ENCODE assay signal across 18 cellular contexts in genomic region chr7:100606313-100606712, GRCh38. TPM values are rescaled to one million over a fixed set of nuclear protein-coding genes. Genes with fewer than 3 reads are reported as not detected.
A peak's percentile ranks its signal among the peaks of the same experiment; 100 is the strongest.
DNase-seq lines count a peak whose midpoint lies in the region; ATAC-seq, FAIRE-seq and TF ChIP-seq lines count a peak whose summit lies in the region.
"Had no signal": no experiment of that assay in that cellular context is flagged by ENCODE, and none has a peak within 500 bp of the region (broad histone marks: within the 10 kb centered on the region; RNA-seq: fewer than 3 reads in every experiment).

No MANE protein-coding gene starts in this region.

- no peak overlapping the region for H3K27ac ChIP-seq in H1 (ENCODE audit: low read depth, low read length)
- H3K27ac ChIP-seq in parathyroid adenoma: no peak overlapping the region
- H3K27ac ChIP-seq: C4-2B, lower lobe of right lung, SJCRH30 had no signal

- 0 out of 2 replicates have a peak overlapping the region, but pooled peaks have one; percentile 24 for H2BK5ac ChIP-seq in H1 (ENCODE audit: low read depth, low read length)

- H3K4me2 ChIP-seq in H1 (ENCODE audit: insufficient read depth in 1 of 2, low read depth in 2 of 2, low read length in 2 of 2) (peak overlapping the region; percentile 98), parathyroid adenoma (ENCODE audit: low read length) (peak overlapping the region; percentile 77)

- H3K56ac ChIP-seq in H1 (replicated peaks; ENCODE audit: insufficient read length, low read depth, low read length): no peak overlapping the region

- peaks cover 0 to 3% of the 10 kb centered on the region in 2 experiments; a peak in 1 of 4 replicates for H3K79me2 ChIP-seq in H1 (ENCODE audit: control insufficient read depth in 1 of 2, insufficient read depth in 2 of 2, low read length in 2 of 2)
- no peaks in the 10 kb centered on the region for H3K79me2 ChIP-seq in parathyroid adenoma

- POLR2A ChIA-PET in activated CD4-positive, alpha-beta memory T cell treated with anti-CD3 and anti-CD28 coated beads, Interleukin-2, amount 10 ng/mL, durations not matched to agents 7 days and 5 days (lab: Charles Lee): interaction anchor here (1.7 to 7.9 kb wide), 6 partner anchors 8 to 99 kb away, joined by 4 to 89 read pairs (median 12); partner anchors contain the start of genes FBXO24, LRCH4 and POP7
- POLR2A ChIA-PET in activated CD4-positive, alpha-beta memory T cell treated with anti-CD3 and anti-CD28 coated beads for 36 hours (lab: Charles Lee): interaction anchor here (1.4 kb wide), 1 partner anchor 20 kb away, joined by 5 read pairs; the partner anchor contains the start of genes FBXO24 and LRCH4
- POLR2A ChIA-PET in H1 (lab: Charles Lee; ENCODE audit: partially characterized antibody): interaction anchor here (0.7 to 8.9 kb wide), 8 partner anchors 14 to 177 kb away, joined by 3 to 172 read pairs (median 4); partner anchors contain the start of genes FBXO24, GIGYF1, LRCH4 and ZCWPW1

- 0 out of 2 replicates have a peak overlapping the region, but pooled peaks have one; percentile 31 for H2BK15ac ChIP-seq in H1 (ENCODE audit: low read length)

- no peak for FAIRE-seq in H1 (lab: Jason Lieb, UNC)
- FAIRE-seq in GM12891 (lab: Jason Lieb, UNC): no peak

- DNase-seq in activated CD4-positive, alpha-beta memory T cell treated with anti-CD3 and anti-CD28 coated beads, Interleukin-2, amount 10 ng/mL, durations not matched to agents 7 days and 5 days: no peak
- DNase-seq in activated CD4-positive, alpha-beta memory T cell treated with anti-CD3 and anti-CD28 coated beads for 36 hours: no peak
- peak; percentile 25 for DNase-seq in H7
- no peak for DNase-seq in H1 (ENCODE audit: low read depth in 1 of 2, low spot score in 2 of 2)
- no peak for DNase-seq in GM12891 (ENCODE audit: insufficient read length, low spot score)
- no peak for DNase-seq in NCI-H1417 (lab: John Stamatoyannopoulos, UW)
- DNase-seq: GF-D8, MM.1S, NCI-H1694 treated with DMSO at 0.1 percent for 48 hours, SJCRH30 had no signal

- no peak for TF ChIP-seq RAD21 in H1 (IDR thresholded peaks at IDR 0.05 in 1 of 2, conservative IDR thresholded peaks at IDR 0.05 in 1 of 2; ENCODE audit: low read depth in 2 of 2, low read length in 2 of 2)

- no peak overlapping the region; the same call in 1 of the 2 replicates for H3K18ac ChIP-seq in H1 (ENCODE audit: extremely low read depth, low read length)

- no peak overlapping the region for H3K14ac ChIP-seq in H1 (ENCODE audit: insufficient read length)

- peaks cover 25% of the 10 kb centered on the region for H3K23me2 ChIP-seq in H1 (ENCODE audit: low read depth, low read length)

- TF ChIP-seq POLR2A in H1 (IDR thresholded peaks at IDR 0.05; ENCODE audit: control extremely low read depth in 1 of 2, low read depth in 2 of 2, low read length in 2 of 2): no peak
- TF ChIP-seq POLR2A in GM12891 (IDR thresholded peaks at IDR 0.05; ENCODE audit: low read depth, low read length): no peak

- H3K36me3 ChIP-seq in H7 (replicated peaks; ENCODE audit: control insufficient read depth, insufficient read depth, low read length): peaks cover 2% of the 10 kb centered on the region
- peaks cover 0 to 7% (median under 1%) of the 10 kb centered on the region in 4 experiments; a peak in 3 of 8 replicates for H3K36me3 ChIP-seq in H1 (ENCODE audit: control insufficient read depth in 2 of 4, insufficient read depth in 4 of 4, low read length in 3 of 4)
- H3K36me3 ChIP-seq in parathyroid adenoma (ENCODE audit: control insufficient read depth, insufficient read depth, low read length): no peaks in the 10 kb centered on the region
- H3K36me3 ChIP-seq: heart left ventricle, lower lobe of right lung, SJCRH30 had no signal

- H3K9ac ChIP-seq in H1 (replicated peaks in 1 of 4; ENCODE audit: extremely low read depth in 1 of 4, low read depth in 3 of 4, low read length in 3 of 4): no peak overlapping the region; a peak in 1 of 7 replicates
- H3K9ac ChIP-seq in parathyroid adenoma: no peak overlapping the region

- H2BK12ac ChIP-seq in H1 (ENCODE audit: low read depth, low read length): peak overlapping the region; percentile 27; the same call in 1 of the 2 replicates

- no peak overlapping the region for H2BK20ac ChIP-seq in H1 (ENCODE audit: low read length)

- CTCF ChIA-PET in activated CD4-positive, alpha-beta memory T cell treated with anti-CD3 and anti-CD28 coated beads, Interleukin-2, amount 10 ng/mL, durations not matched to agents 7 days and 5 days (lab: Charles Lee): interaction anchor here (0.9 to 2.3 kb wide), 7 partner anchors 18 to 99 kb away, joined by 3 to 17 read pairs (median 8); partner anchors contain the start of genes FBXO24, LRCH4 and POP7
- CTCF ChIA-PET in activated CD4-positive, alpha-beta memory T cell treated with anti-CD3 and anti-CD28 coated beads for 36 hours (lab: Charles Lee): interaction anchor here (2.2 kb wide), 1 partner anchor 99 kb away, joined by 9 read pairs; the partner anchor contains the start of gene POP7
- CTCF ChIA-PET in H1 (lab: Charles Lee; ENCODE audit: partially characterized antibody): interaction anchor here (0.8 to 5.4 kb wide), 12 partner anchors 21 to 207 kb away, joined by 3 to 39 read pairs (median 4); partner anchors contain the start of genes FBXO24, GIGYF1 and LRCH4

- H4K5ac ChIP-seq in H1 (ENCODE audit: insufficient read length, low read depth, low read length): no peak overlapping the region

- H2BK120ac ChIP-seq in H1 (replicated peaks; ENCODE audit: low read depth, low read length): no peak overlapping the region

- H3K4me1 ChIP-seq in H1 (replicated peaks in 1 of 4; ENCODE audit: control insufficient read depth in 3 of 4, insufficient read depth in 4 of 4, low read length in 3 of 4) (peaks cover 0 to 25% (median 17%) of the 10 kb centered on the region in 4 experiments; a peak in 6 of 7 replicates), parathyroid adenoma (no peaks in the 10 kb centered on the region)

- 0 out of 2 replicates have a peak, but pooled peaks cover 2% of the 10 kb centered on the region for H3K79me1 ChIP-seq in H1 (ENCODE audit: low read depth, low read length)

- no peak overlapping the region for H3K27ac Mint-ChIP-seq in activated CD4-positive, alpha-beta memory T cell treated with anti-CD3 and anti-CD28 coated beads, Interleukin-2, amount 10 ng/mL, durations not matched to agents 7 days and 5 days
- no peak overlapping the region for H3K27ac Mint-ChIP-seq in activated CD4-positive, alpha-beta memory T cell treated with anti-CD3 and anti-CD28 coated beads for 36 hours
- H3K27ac Mint-ChIP-seq: activated naive CD8-positive, alpha-beta T cell treated with anti-CD3 and anti-CD28 coated beads, Interleukin-2, amount 50 U/mL, for 24 hours; activated T-cell treated with anti-CD3 and anti-CD28 coated beads, Interleukin-2, amount 50 U/mL, for 72 hours; T-helper 1 cell treated with Interleukin-12 subunit alpha and Interleukin-12 subunit beta and Interleukin-4 antibody, amounts not matched to agents 30 μg/mL and 1 μg/mL, for 36 hours had no signal

- no peak overlapping the region for H3K4ac ChIP-seq in H1 (replicated peaks; ENCODE audit: insufficient read length, low read depth, low read length)

- H3K4me3 ChIP-seq in H7 (ENCODE audit: insufficient read depth, low read depth, low read length) (no peak overlapping the region), H1 (ENCODE audit: extremely low read depth in 1 of 4, insufficient read depth in 2 of 4, low read depth in 3 of 4, low read length in 4 of 4) (peak overlapping the region in 1 of 4 experiments; percentile 82; a peak in 1 of 8 replicates), parathyroid adenoma (ENCODE audit: low read depth, low read length) (peak overlapping the region; percentile 75)
- H3K4me3 ChIP-seq: SJCRH30 had no signal

- no peaks in the 10 kb centered on the region for H3K9me3 ChIP-seq in H1 (ENCODE audit: insufficient read depth in 2 of 2, low read depth in 1 of 2, low read length in 1 of 2)
- H3K9me3 ChIP-seq in parathyroid adenoma (ENCODE audit: control insufficient read depth, low read length): no peaks in the 10 kb centered on the region
- H3K9me3 ChIP-seq: heart left ventricle, lower lobe of right lung, SJCRH30 had no signal

- TF ChIP-seq CTCF in H1 (IDR thresholded peaks at IDR 0.05; ENCODE audit: control extremely low read depth in 1 of 3, insufficient read depth in 1 of 3, low read depth in 1 of 3, low read length in 3 of 3): no peak
- TF ChIP-seq CTCF in parathyroid adenoma (IDR thresholded peaks at IDR 0.05): no peak

- H3K27me3 Mint-ChIP-seq in activated CD4-positive, alpha-beta memory T cell treated with anti-CD3 and anti-CD28 coated beads, Interleukin-2, amount 10 ng/mL, durations not matched to agents 7 days and 5 days: peaks cover 5% of the 10 kb centered on the region
- H3K27me3 Mint-ChIP-seq in activated CD4-positive, alpha-beta memory T cell treated with anti-CD3 and anti-CD28 coated beads for 36 hours: no peaks in the 10 kb centered on the region

- no peak overlapping the region for H4K8ac ChIP-seq in H1 (ENCODE audit: extremely low read depth, insufficient read depth, low read length)

- H2AK5ac ChIP-seq in H1 (ENCODE audit: low read depth, low read length): no peak overlapping the region

- no peak for ATAC-seq in GM19455 (IDR thresholded peaks at IDR 0.05; ENCODE audit: unreplicated experiment)
- ATAC-seq: activated naive CD8-positive, alpha-beta T cell treated with anti-CD3 and anti-CD28 coated beads, Interleukin-2, amount 50 U/mL, for 24 hours had no signal

- H2AFZ ChIP-seq in H1 (ENCODE audit: low read length) (no peak overlapping the region), parathyroid adenoma (no peak overlapping the region)

- no peaks in the 10 kb centered on the region for H3K9me3 Mint-ChIP-seq in activated CD4-positive, alpha-beta memory T cell treated with anti-CD3 and anti-CD28 coated beads, Interleukin-2, amount 10 ng/mL, durations not matched to agents 7 days and 5 days
- no peaks in the 10 kb centered on the region for H3K9me3 Mint-ChIP-seq in activated CD4-positive, alpha-beta memory T cell treated with anti-CD3 and anti-CD28 coated beads for 36 hours
- H3K9me3 Mint-ChIP-seq: activated naive CD8-positive, alpha-beta T cell treated with anti-CD3 and anti-CD28 coated beads, Interleukin-2, amount 50 U/mL, for 24 hours; activated T-cell treated with anti-CD3 and anti-CD28 coated beads, Interleukin-2, amount 50 U/mL, for 72 hours; T-helper 1 cell treated with Interleukin-12 subunit alpha and Interleukin-12 subunit beta and Interleukin-4 antibody, amounts not matched to agents 30 μg/mL and 1 μg/mL, for 36 hours had no signal

- H3K27me3 ChIP-seq in H7 (ENCODE audit: control insufficient read depth, insufficient read depth, low read length) (peaks cover 16% of the 10 kb centered on the region), H1 (replicated peaks in 1 of 4; ENCODE audit: control insufficient read depth in 3 of 4, extremely low read depth in 1 of 4, insufficient read depth in 3 of 4, low read length in 3 of 4) (peaks cover 0 to 10% (median 4%) of the 10 kb centered on the region in 4 experiments; a peak in 2 of 7 replicates), parathyroid adenoma (ENCODE audit: control insufficient read depth, insufficient read depth, low read length) (no peaks in the 10 kb centered on the region)
- H3K27me3 ChIP-seq: heart left ventricle, SJCRH30 had no signal

- no peaks in the 10 kb centered on the region for H3K36me3 Mint-ChIP-seq in activated CD4-positive, alpha-beta memory T cell treated with anti-CD3 and anti-CD28 coated beads, Interleukin-2, amount 10 ng/mL, durations not matched to agents 7 days and 5 days (ENCODE audit: low read depth)
- H3K36me3 Mint-ChIP-seq in activated CD4-positive, alpha-beta memory T cell treated with anti-CD3 and anti-CD28 coated beads for 36 hours: no peaks in the 10 kb centered on the region

- no peak overlapping the region for H3K23ac ChIP-seq in H1 (ENCODE audit: insufficient read length)

- peaks cover 42% of the 10 kb centered on the region for H3K4me1 Mint-ChIP-seq in activated CD4-positive, alpha-beta memory T cell treated with anti-CD3 and anti-CD28 coated beads, Interleukin-2, amount 10 ng/mL, durations not matched to agents 7 days and 5 days
- peaks cover 21% of the 10 kb centered on the region for H3K4me1 Mint-ChIP-seq in activated CD4-positive, alpha-beta memory T cell treated with anti-CD3 and anti-CD28 coated beads for 36 hours (ENCODE audit: low read depth)

- peak overlapping the region; percentile 82 for H3K4me3 Mint-ChIP-seq in activated CD4-positive, alpha-beta memory T cell treated with anti-CD3 and anti-CD28 coated beads, Interleukin-2, amount 10 ng/mL, durations not matched to agents 7 days and 5 days
- H3K4me3 Mint-ChIP-seq in activated CD4-positive, alpha-beta memory T cell treated with anti-CD3 and anti-CD28 coated beads for 36 hours: no peak overlapping the region

- WGBS in H1 (ENCODE audit: extremely low coverage in 1 of 2, insufficient coverage in 1 of 2, insufficient read length in 1 of 2, insufficient replicate concordance in 2 of 2, low coverage in 1 of 2, low lambda C conversion rate in 2 of 2, missing lambda C conversion rate in 1 of 2), 2 experiments: 79% methylated on average over 10 of the region's 12 CpGs; no CpG with 5 or more reads in 1 of the 2 experiments

- TF ChIP-seq EP300 in H1 (IDR thresholded peaks at IDR 0.05; ENCODE audit: borderline replicate concordance in 1 of 2, low read depth in 2 of 2, low read length in 2 of 2): no peak

- intact Hi-C loops in activated CD4-positive, alpha-beta memory T cell treated with anti-CD3 and anti-CD28 coated beads for 36 hours (cut with micrococcal nuclease): no loop called here

- H4K20me1 ChIP-seq in H1 (replicated peaks in 1 of 2; ENCODE audit: control insufficient read depth in 1 of 2, insufficient read depth in 2 of 2, low read length in 2 of 2): no peaks in the 10 kb centered on the region

- no peak overlapping the region for H4K91ac ChIP-seq in H1 (replicated peaks; ENCODE audit: insufficient read length, low read length)

RNA-seq across cellular contexts. Expression of gene PCOLCE, which starts 4.2 kb away (rescaled TPM):
- 10 to 100 TPM; 16.0 to 18.7 TPM for total RNA-seq in activated CD4-positive, alpha-beta memory T cell treated with anti-CD3 and anti-CD28 coated beads, Interleukin-2, amount 10 ng/mL, durations not matched to agents 7 days and 5 days
- total RNA-seq in activated CD4-positive, alpha-beta memory T cell treated with anti-CD3 and anti-CD28 coated beads for 36 hours: 10 to 100 TPM in 1 of 2 experiments, 1 to 10 TPM in 1; 9.2 to 11.0 TPM
- 22.5 and 24.1 TPM in 2 replicates for total RNA-seq in H7 (2014; rRNA removed; shearing (Covaris generic))
- total RNA-seq in H1 (2021; fragmentation: NEBNext Ultra II Directional; extraction: Animal tissue kit (Norgen Biotek cat#: 25700)): 69.2 and 70.6 TPM in 2 replicates
- polyA plus RNA-seq in H1 (2011; rRNA removed): 21.5 and 46.6 TPM in 2 replicates
- 26.8 TPM for polyA plus RNA-seq in H1 (2011; cell fraction: cytosol; rRNA removed)
- 126 TPM for polyA plus RNA-seq in H1 (2011; cell fraction: nucleus; rRNA removed)
- 80.3 to 96.2 TPM (median 87.0 TPM) in 4 replicates for polyA plus RNA-seq in H1 (2012, experiment 1 of 2)
- 81.2 TPM for polyA plus RNA-seq in H1 (2012, experiment 2 of 2)
- 132 TPM for polyA plus RNA-seq in H1 (2013, experiment 1 of 2)
- 122 TPM for polyA plus RNA-seq in H1 (2013, experiment 2 of 2)
- polyA minus RNA-seq in H1 (2011; rRNA and poly(A)+ RNA removed): 7.8 and 13.1 TPM in 2 replicates
- polyA minus RNA-seq in H1 (2011; cell fraction: cytosol; rRNA and poly(A)+ RNA removed): 27.5 TPM
- polyA minus RNA-seq in H1 (2011; cell fraction: nucleus; rRNA and poly(A)+ RNA removed): 29.2 TPM
- 0.99 TPM for polyA plus RNA-seq in GM12891 (2012; ENCODE audit: low read depth, missing spikeins)

RNA-seq across cellular contexts. Expression of gene MOSPD3, which starts 6.0 kb away (rescaled TPM):
- total RNA-seq in activated CD4-positive, alpha-beta memory T cell treated with anti-CD3 and anti-CD28 coated beads, Interleukin-2, amount 10 ng/mL, durations not matched to agents 7 days and 5 days: 10 to 100 TPM; 47.2 to 53.3 TPM
- 10 to 100 TPM; 14.0 to 14.4 TPM for total RNA-seq in activated CD4-positive, alpha-beta memory T cell treated with anti-CD3 and anti-CD28 coated beads for 36 hours
- total RNA-seq in H7 (2014; rRNA removed; shearing (Covaris generic)): 18.6 and 21.8 TPM in 2 replicates
- 19.3 and 20.7 TPM in 2 replicates for total RNA-seq in H1 (2021; fragmentation: NEBNext Ultra II Directional; extraction: Animal tissue kit (Norgen Biotek cat#: 25700))
- 21.4 and 45.7 TPM in 2 replicates for polyA plus RNA-seq in H1 (2011; rRNA removed)
- 10.1 TPM for polyA plus RNA-seq in H1 (2011; cell fraction: cytosol; rRNA removed)
- polyA plus RNA-seq in H1 (2011; cell fraction: nucleus; rRNA removed): 23.8 TPM
- 15.9 to 26.5 TPM (median 22.6 TPM) in 4 replicates for polyA plus RNA-seq in H1 (2012, experiment 1 of 2)
- polyA plus RNA-seq in H1 (2012, experiment 2 of 2): 25.8 TPM
- 19.0 TPM for polyA plus RNA-seq in H1 (2013, experiment 1 of 2)
- 17.7 TPM for polyA plus RNA-seq in H1 (2013, experiment 2 of 2)
- 7.0 and 8.1 TPM in 2 replicates for polyA minus RNA-seq in H1 (2011; rRNA and poly(A)+ RNA removed)
- polyA minus RNA-seq in H1 (2011; cell fraction: cytosol; rRNA and poly(A)+ RNA removed): 7.4 TPM
- 8.7 TPM for polyA minus RNA-seq in H1 (2011; cell fraction: nucleus; rRNA and poly(A)+ RNA removed)
- 7.9 TPM for polyA plus RNA-seq in GM12891 (2012; ENCODE audit: low read depth, missing spikeins)

RNA-seq across cellular contexts. Expression of gene FBXO24, which starts 20.2 kb away (rescaled TPM):
- total RNA-seq in activated CD4-positive, alpha-beta memory T cell treated with anti-CD3 and anti-CD28 coated beads, Interleukin-2, amount 10 ng/mL, durations not matched to agents 7 days and 5 days: 1 to 10 TPM; 1.8 to 2.7 TPM
- 1 to 10 TPM; 2.2 to 2.6 TPM for total RNA-seq in activated CD4-positive, alpha-beta memory T cell treated with anti-CD3 and anti-CD28 coated beads for 36 hours
- total RNA-seq in H7 (2014; rRNA removed; shearing (Covaris generic)): 0.94 and 1.7 TPM in 2 replicates
- 0.35 and 0.59 TPM in 2 replicates for total RNA-seq in H1 (2021; fragmentation: NEBNext Ultra II Directional; extraction: Animal tissue kit (Norgen Biotek cat#: 25700))
- polyA plus RNA-seq in H1 (2011; rRNA removed): 0.57 and 0.83 TPM in 2 replicates
- 0.57 TPM for polyA plus RNA-seq in H1 (2011; cell fraction: cytosol; rRNA removed)
- polyA plus RNA-seq in H1 (2011; cell fraction: nucleus; rRNA removed): 1.4 TPM
- 0.80 to 1.5 TPM (median 1.1 TPM) in 4 replicates for polyA plus RNA-seq in H1 (2012, experiment 1 of 2)
- polyA plus RNA-seq in H1 (2012, experiment 2 of 2): 0.17 TPM
- 0.39 TPM for polyA plus RNA-seq in H1 (2013, experiment 1 of 2)
- polyA plus RNA-seq in H1 (2013, experiment 2 of 2): 0.28 TPM
- 0.66 and 0.95 TPM in 2 replicates for polyA minus RNA-seq in H1 (2011; rRNA and poly(A)+ RNA removed)
- not detected for polyA minus RNA-seq in H1 (2011; cell fraction: cytosol; rRNA and poly(A)+ RNA removed)
- polyA minus RNA-seq in H1 (2011; cell fraction: nucleus; rRNA and poly(A)+ RNA removed): 0.30 TPM
- 0.45 TPM for polyA plus RNA-seq in GM12891 (2012; ENCODE audit: low read depth, missing spikeins)
- total RNA-seq: SJCRH30 had no signal

RNA-seq across cellular contexts. Expression of gene LRCH4, which starts 20.4 kb away (rescaled TPM):
- 100 to 1,000 TPM; 199 to 204 TPM for total RNA-seq in activated CD4-positive, alpha-beta memory T cell treated with anti-CD3 and anti-CD28 coated beads, Interleukin-2, amount 10 ng/mL, durations not matched to agents 7 days and 5 days
- 10 to 100 TPM; 93.4 to 97.7 TPM for total RNA-seq in activated CD4-positive, alpha-beta memory T cell treated with anti-CD3 and anti-CD28 coated beads for 36 hours
- 24.2 and 25.1 TPM in 2 replicates for total RNA-seq in H7 (2014; rRNA removed; shearing (Covaris generic))
- total RNA-seq in H1 (2021; fragmentation: NEBNext Ultra II Directional; extraction: Animal tissue kit (Norgen Biotek cat#: 25700)): 34.5 and 36.6 TPM in 2 replicates
- 15.5 and 36.5 TPM in 2 replicates for polyA plus RNA-seq in H1 (2011; rRNA removed)
- polyA plus RNA-seq in H1 (2011; cell fraction: cytosol; rRNA removed): 14.3 TPM
- 126 TPM for polyA plus RNA-seq in H1 (2011; cell fraction: nucleus; rRNA removed)
- 16.5 to 30.3 TPM (median 28.4 TPM) in 4 replicates for polyA plus RNA-seq in H1 (2012, experiment 1 of 2)
- 20.6 TPM for polyA plus RNA-seq in H1 (2012, experiment 2 of 2)
- polyA plus RNA-seq in H1 (2013, experiment 1 of 2): 30.9 TPM
- 27.8 TPM for polyA plus RNA-seq in H1 (2013, experiment 2 of 2)
- 10.6 and 13.2 TPM in 2 replicates for polyA minus RNA-seq in H1 (2011; rRNA and poly(A)+ RNA removed)
- polyA minus RNA-seq in H1 (2011; cell fraction: cytosol; rRNA and poly(A)+ RNA removed): 26.1 TPM
- polyA minus RNA-seq in H1 (2011; cell fraction: nucleus; rRNA and poly(A)+ RNA removed): 45.6 TPM
- 34.5 TPM for polyA plus RNA-seq in GM12891 (2012; ENCODE audit: low read depth, missing spikeins)

RNA-seq across cellular contexts. Expression of gene SAP25, which starts 32.6 kb away (rescaled TPM):
- total RNA-seq in activated CD4-positive, alpha-beta memory T cell treated with anti-CD3 and anti-CD28 coated beads, Interleukin-2, amount 10 ng/mL, durations not matched to agents 7 days and 5 days: 10 to 100 TPM; 29.1 to 30.0 TPM
- 10 to 100 TPM in 1 of 2 experiments, 1 to 10 TPM in 1; 9.9 to 11.4 TPM for total RNA-seq in activated CD4-positive, alpha-beta memory T cell treated with anti-CD3 and anti-CD28 coated beads for 36 hours
- 1.3 and 2.4 TPM in 2 replicates for total RNA-seq in H7 (2014; rRNA removed; shearing (Covaris generic))
- 5.4 and 5.8 TPM in 2 replicates for total RNA-seq in H1 (2021; fragmentation: NEBNext Ultra II Directional; extraction: Animal tissue kit (Norgen Biotek cat#: 25700))
- 3.6 and 8.2 TPM in 2 replicates for polyA plus RNA-seq in H1 (2011; rRNA removed)
- polyA plus RNA-seq in H1 (2011; cell fraction: cytosol; rRNA removed): 2.3 TPM
- 33.0 TPM for polyA plus RNA-seq in H1 (2011; cell fraction: nucleus; rRNA removed)
- polyA plus RNA-seq in H1 (2012, experiment 1 of 2): 4.8 to 6.4 TPM (median 5.3 TPM) in 4 replicates
- polyA plus RNA-seq in H1 (2012, experiment 2 of 2): 4.1 TPM
- polyA plus RNA-seq in H1 (2013, experiment 1 of 2): 5.7 TPM
- polyA plus RNA-seq in H1 (2013, experiment 2 of 2): 4.9 TPM
- not detected in 2 replicates for polyA minus RNA-seq in H1 (2011; rRNA and poly(A)+ RNA removed)
- polyA minus RNA-seq in H1 (2011; cell fraction: cytosol; rRNA and poly(A)+ RNA removed): not detected
- polyA minus RNA-seq in H1 (2011; cell fraction: nucleus; rRNA and poly(A)+ RNA removed): 3.1 TPM
- polyA plus RNA-seq in GM12891 (2012; ENCODE audit: low read depth, missing spikeins): 7.0 TPM
